In the genomic region with DNA sequence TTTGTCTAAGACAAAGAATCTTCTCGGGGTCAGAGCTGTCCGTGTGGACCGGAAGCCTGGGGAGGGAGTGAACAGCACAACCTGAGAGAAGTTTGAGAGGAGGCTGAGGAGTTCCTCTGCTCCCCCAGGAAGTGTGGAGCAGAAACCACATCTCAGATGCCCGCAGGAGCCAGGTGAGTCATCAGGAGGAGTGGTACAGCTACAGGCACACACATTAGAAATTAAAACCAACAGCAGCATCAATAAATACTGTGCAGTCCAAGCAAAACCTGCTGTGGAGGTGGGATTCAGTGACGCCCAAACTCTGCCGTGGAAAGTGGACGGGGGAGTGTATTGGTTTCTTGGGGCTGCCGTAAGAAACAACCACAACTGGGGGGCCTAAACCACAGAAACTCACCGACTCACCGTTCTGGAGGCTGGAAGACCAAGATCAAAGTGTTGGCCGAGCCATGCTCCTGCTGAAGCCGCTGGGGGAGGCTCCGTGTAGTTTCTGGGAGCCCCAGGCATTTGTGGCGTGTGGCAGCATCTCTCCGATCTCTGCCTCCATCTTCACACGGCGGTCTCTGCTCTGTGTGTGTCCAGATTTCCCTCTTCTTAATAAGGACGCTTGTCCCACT, we compare ENCODE assay signal across 11 cellular contexts. TPM values are rescaled to one million over a fixed set of nuclear protein-coding genes. Genes with fewer than 3 reads are reported as not detected.
DNase-seq lines count a peak whose midpoint lies in the region; ATAC-seq and TF ChIP-seq lines count a peak whose summit lies in the region.
"Had no signal": no experiment of that assay in that cellular context is flagged by ENCODE, and none has a peak within 500 bp of the region (broad histone marks: within the 10 kb centered on the region; RNA-seq: fewer than 3 reads in every experiment).

No MANE protein-coding gene starts in this region.

- no peak overlapping the region for H3K4me3 Mint-ChIP-seq in neural progenitor cell
- H3K4me3 Mint-ChIP-seq: activated naive CD8-positive, alpha-beta T cell; CD14-positive monocyte had no signal

- RAD21 ChIA-PET in HCT116 (lab: Charles Lee; ENCODE audit: low non-redundant PET in 1 of 2, low total read pairs in 2 of 2, uncharacterized antibody in 2 of 2, unreplicated experiment in 2 of 2) = interaction anchor here (1.0 to 2.4 kb wide), 9 partner anchors 10 to 287 kb away, joined by 3 to 11 read pairs (median 8); no protein-coding TSS in a partner anchor

- POLR2A ChIA-PET in HCT116 (lab: Charles Lee) = interaction anchor here (1.9 kb wide), 1 partner anchor 13 kb away, joined by 6 read pairs; no protein-coding TSS in a partner anchor

- H3K36me3 Mint-ChIP-seq in neural progenitor cell = peaks cover 6% of the 10 kb centered on the region

- 86 to 93% methylated on average over 18 of the region's 18 CpGs for WGBS in tibial nerve, 2 donors

- H3K27ac ChIP-seq in HCT116 (ENCODE audit: low read depth, low read length) = peak overlapping the region; percentile 6; the same call in 1 of the 2 replicates
- H3K27ac ChIP-seq in neural progenitor cell = no peak overlapping the region
- peak overlapping the region in 2 of 4 donors; percentile 53 to 68 for H3K27ac ChIP-seq in tibial nerve

- peak overlapping the region; percentile 55 for H3K27ac Mint-ChIP-seq in neural progenitor cell
- H3K27ac Mint-ChIP-seq: activated naive CD8-positive, alpha-beta T cell had no signal

- H3K9me2 ChIP-seq in HCT116 (ENCODE audit: insufficient read depth) = no peaks in the 10 kb centered on the region

- no peak for TF ChIP-seq EP300 in tibial nerve (IDR thresholded peaks at IDR 0.05)

- CTCF ChIA-PET in HCT116 (lab: Charles Lee) = interaction anchor here (0.6 to 3.7 kb wide), 20 partner anchors 10 to 815 kb away, joined by 3 to 50 read pairs (median 3); no protein-coding TSS in a partner anchor

- intact Hi-C loops in HCT116 (cut with micrococcal nuclease) = loop anchor here (5.0 to 10.0 kb wide), 2 partner anchors 141 to 499 kb away; no protein-coding TSS in a partner anchor

- TF ChIP-seq RAD21 in HCT116 (IDR thresholded peaks at IDR 0.05; ENCODE audit: low read depth) = peak; percentile 6; the same call in 1 of the 2 replicates

- H3K9me3 ChIP-seq in HCT116 (ENCODE audit: control insufficient read depth in 1 of 2, insufficient read depth in 1 of 2, low read depth in 1 of 2, low read length in 2 of 2) = no peaks in the 10 kb centered on the region
- no peaks in the 10 kb centered on the region for H3K9me3 ChIP-seq in neural progenitor cell (ENCODE audit: low read depth)
- no peaks in the 10 kb centered on the region for H3K9me3 ChIP-seq in tibial nerve
- H3K9me3 ChIP-seq: sigmoid colon, stomach had no signal

- no TSS peak for BruUV-seq in HCT116 (replicated peaks; lab: Mats Ljungman, UMichigan)

- H3K79me2 ChIP-seq in HCT116 (ENCODE audit: insufficient read depth, low read length) (no peaks in the 10 kb centered on the region), neural progenitor cell (ENCODE audit: low read depth) (no peaks in the 10 kb centered on the region)

- H3K9me3 Mint-ChIP-seq in neural progenitor cell = no peaks in the 10 kb centered on the region

- H3K9ac ChIP-seq in HCT116 (ENCODE audit: low read length) (no peak overlapping the region), neural progenitor cell (no peak overlapping the region)

- DNase-seq in HCT116 (ENCODE audit: low read depth, low spot score) (no peak), RPMI7951 (ENCODE audit: low read depth) (peak; percentile 97), choroid plexus epithelial cell (ENCODE audit: low read depth) (peak; percentile 54), neural progenitor cell (ENCODE audit: low spot score) (no peak), tibial nerve (ENCODE audit: low spot score in 2 of 2) (no peak), cortex of kidney (lab: John Stamatoyannopoulos, UW) (no peak)

- no peaks in the 10 kb centered on the region for H4K20me1 ChIP-seq in HCT116 (ENCODE audit: insufficient read depth)
- no peaks in the 10 kb centered on the region for H4K20me1 ChIP-seq in neural progenitor cell (ENCODE audit: low read depth)

- TF ChIP-seq POLR2A in HCT116 (IDR thresholded peaks at IDR 0.05; ENCODE audit: borderline replicate concordance, extremely low read depth, insufficient read depth, insufficient read length) = no peak
- no peak for TF ChIP-seq POLR2A in tibial nerve (IDR thresholded peaks at IDR 0.05)

- peaks cover 0 to 13% of the 10 kb centered on the region in 2 experiments; a peak in 1 of 4 replicates for H3K36me3 ChIP-seq in HCT116 (ENCODE audit: control insufficient read depth in 1 of 2, insufficient read depth in 2 of 2, low read length in 2 of 2)
- H3K36me3 ChIP-seq in neural progenitor cell = no peaks in the 10 kb centered on the region
- H3K36me3 ChIP-seq in tibial nerve = peaks cover 0 to 35% (median 0%) of the 10 kb centered on the region in 3 donors

- H3F3A ChIP-seq in neural progenitor cell (ENCODE audit: low read depth) = peaks cover 9% of the 10 kb centered on the region

- H3K4me1 ChIP-seq in HCT116 (ENCODE audit: control insufficient read depth in 1 of 2, insufficient read depth in 2 of 2, low read length in 2 of 2) (peaks cover 15 to 24% of the 10 kb centered on the region in 2 experiments), neural progenitor cell (peaks cover 27% of the 10 kb centered on the region), tibial nerve (peaks cover 0 to 42% (median 21%) of the 10 kb centered on the region in 4 donors)
- H3K4me1 ChIP-seq: sigmoid colon had no signal

- peak overlapping the region; percentile 67 for H3K4me2 ChIP-seq in HCT116 (ENCODE audit: low read length)
- no peak overlapping the region for H3K4me2 ChIP-seq in neural progenitor cell

- TF ChIP-seq CTCF in HCT116 (IDR thresholded peaks at IDR 0.05 in 2 of 3, conservative IDR thresholded peaks at IDR 0.05 in 1 of 3; ENCODE audit: borderline replicate concordance in 1 of 3, insufficient read depth in 1 of 3, low read depth in 2 of 3, low read length in 2 of 3) (no peak), choroid plexus epithelial cell (conservative IDR thresholded peaks at IDR 0.05; ENCODE audit: low read depth, low read length) (no peak), neural progenitor cell (IDR thresholded peaks at IDR 0.05) (no peak), tibial nerve (IDR thresholded peaks at IDR 0.05) (no peak)

- no peaks in the 10 kb centered on the region for H3K27me3 ChIP-seq in HCT116 (ENCODE audit: insufficient read depth, low read length)
- no peaks in the 10 kb centered on the region for H3K27me3 ChIP-seq in neural progenitor cell
- H3K27me3 ChIP-seq in tibial nerve = no peaks in the 10 kb centered on the region
- H3K27me3 ChIP-seq: sigmoid colon, stomach had no signal

- ATAC-seq in HCT116 = peak; percentile 73
- ATAC-seq in HG03457 (IDR thresholded peaks at IDR 0.05; ENCODE audit: unreplicated experiment) = no peak

- no peak overlapping the region for H2AFZ ChIP-seq in HCT116 (ENCODE audit: low read depth, low read length, poor library complexity, severe bottlenecking)
- H2AFZ ChIP-seq in neural progenitor cell (replicated peaks) = no peak overlapping the region

- peaks cover 5% of the 10 kb centered on the region for H3K27me3 Mint-ChIP-seq in neural progenitor cell (ENCODE audit: insufficient read depth, low read depth)
- H3K27me3 Mint-ChIP-seq: activated naive CD8-positive, alpha-beta T cell had no signal

- H3K4me1 Mint-ChIP-seq in neural progenitor cell = peaks cover 36% of the 10 kb centered on the region
- H3K4me1 Mint-ChIP-seq: CD14-positive monocyte had no signal

- H3K4me3 ChIP-seq in HCT116 (replicated peaks in 1 of 2; ENCODE audit: low read depth in 1 of 2, low read length in 2 of 2) (peak overlapping the region in 1 of 2 experiments; percentile 22; a peak in 2 of 4 replicates), choroid plexus epithelial cell (ENCODE audit: low read depth, low read length) (no peak overlapping the region), neural progenitor cell (no peak overlapping the region), tibial nerve (no peak overlapping the region)
- H3K4me3 ChIP-seq: sigmoid colon, stomach had no signal

TF ChIP-seq in HCT116, 20 proteins besides CTCF, POLR2A, EP300 and RAD21 (continues in another document):
- TF ChIP-seq FOSL1 (IDR thresholded peaks at IDR 0.05; ENCODE audit: low read depth) (peak; percentile 60), JUND (IDR thresholded peaks at IDR 0.05) (peak; percentile 58), CBX3 (IDR thresholded peaks at IDR 0.05; ENCODE audit: low read depth) (peak; percentile 26; the same call in 1 of the 2 replicates), ZNF274 (IDR thresholded peaks at IDR 0.05; ENCODE audit: low read depth, low read length) (no peak)
- TF ChIP-seq, protein P1, sequence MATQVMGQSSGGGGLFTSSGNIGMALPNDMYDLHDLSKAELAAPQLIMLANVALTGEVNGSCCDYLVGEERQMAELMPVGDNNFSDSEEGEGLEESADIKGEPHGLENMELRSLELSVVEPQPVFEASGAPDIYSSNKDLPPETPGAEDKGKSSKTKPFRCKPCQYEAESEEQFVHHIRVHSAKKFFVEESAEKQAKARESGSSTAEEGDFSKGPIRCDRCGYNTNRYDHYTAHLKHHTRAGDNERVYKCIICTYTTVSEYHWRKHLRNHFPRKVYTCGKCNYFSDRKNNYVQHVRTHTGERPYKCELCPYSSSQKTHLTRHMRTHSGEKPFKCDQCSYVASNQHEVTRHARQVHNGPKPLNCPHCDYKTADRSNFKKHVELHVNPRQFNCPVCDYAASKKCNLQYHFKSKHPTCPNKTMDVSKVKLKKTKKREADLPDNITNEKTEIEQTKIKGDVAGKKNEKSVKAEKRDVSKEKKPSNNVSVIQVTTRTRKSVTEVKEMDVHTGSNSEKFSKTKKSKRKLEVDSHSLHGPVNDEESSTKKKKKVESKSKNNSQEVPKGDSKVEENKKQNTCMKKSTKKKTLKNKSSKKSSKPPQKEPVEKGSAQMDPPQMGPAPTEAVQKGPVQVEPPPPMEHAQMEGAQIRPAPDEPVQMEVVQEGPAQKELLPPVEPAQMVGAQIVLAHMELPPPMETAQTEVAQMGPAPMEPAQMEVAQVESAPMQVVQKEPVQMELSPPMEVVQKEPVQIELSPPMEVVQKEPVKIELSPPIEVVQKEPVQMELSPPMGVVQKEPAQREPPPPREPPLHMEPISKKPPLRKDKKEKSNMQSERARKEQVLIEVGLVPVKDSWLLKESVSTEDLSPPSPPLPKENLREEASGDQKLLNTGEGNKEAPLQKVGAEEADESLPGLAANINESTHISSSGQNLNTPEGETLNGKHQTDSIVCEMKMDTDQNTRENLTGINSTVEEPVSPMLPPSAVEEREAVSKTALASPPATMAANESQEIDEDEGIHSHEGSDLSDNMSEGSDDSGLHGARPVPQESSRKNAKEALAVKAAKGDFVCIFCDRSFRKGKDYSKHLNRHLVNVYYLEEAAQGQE (IDR thresholded peaks at IDR 0.05; ENCODE audit: low read depth) = no peak

RNA-seq across cellular contexts. Expression of a gene that starts 31.2 kb away (rescaled TPM):
- total RNA-seq in HCT116 (2021; ENCODE audit: unreplicated experiment) (329 TPM), neural progenitor cell (ENCODE audit: low replicate concordance) (95.9 and 116 TPM in 2 replicates), tibial nerve (10 to 100 TPM; 36.9 to 61.1 (median 55.9) TPM)
- 397 and 465 TPM in 2 replicates for polyA plus RNA-seq in HCT116 (2012)
- total RNA-seq in RPMI7951 (2014; rRNA removed; shearing (Covaris generic)) = 159 and 219 TPM in 2 replicates

RNA-seq across cellular contexts. Expression of a gene that starts 58.8 kb away (rescaled TPM):
- total RNA-seq in HCT116 (2021; ENCODE audit: unreplicated experiment) (60.6 TPM), neural progenitor cell (ENCODE audit: low replicate concordance) (97.1 and 160 TPM in 2 replicates), tibial nerve (10 to 100 TPM; 12.2 to 39.6 (median 29.6) TPM)
- 26.4 and 31.8 TPM in 2 replicates for polyA plus RNA-seq in HCT116 (2012)
- 98.3 and 113 TPM in 2 replicates for total RNA-seq in RPMI7951 (2014; rRNA removed; shearing (Covaris generic))

Comparison
In these comparisons a context has a peak if more than half of its experiments do, and no peak if none do; other contexts are left out.
1. DNase-seq: peak in RPMI7951 (single experiment) and choroid plexus epithelial cell (single experiment); none in HCT116 (single experiment), neural progenitor cell (single experiment), tibial nerve (0 of 2) and cortex of kidney (single experiment).